23 cellular contexts compared by ENCODE assay signal in genomic region chr3:95401693-95402092, GRCh38.
"Had no signal": no experiment of that assay in that cellular context is flagged by ENCODE, and none has a peak within 500 bp of the region (broad histone marks: within the 10 kb centered on the region; RNA-seq: fewer than 3 reads in every experiment).

No MANE protein-coding gene starts in this region.

- H3K27ac ChIP-seq: SJSA1, SK-N-MC had no signal

- FAIRE-seq: RCC 7860 had no signal

- H3K36me3 ChIP-seq: SJSA1 had no signal

- H3K27me3 ChIP-seq: SJSA1 had no signal

- DNase-seq: KBM-7, MV-4-11, NCI-H1048, NCI-H1105, NCI-H1417, NCI-H1436 treated with DMSO at 0.1 percent for 48 hours, NCI-H1694, NCI-H187 treated with DMSO at 0.1 percent for 48 hours, NCI-H2029 treated with DMSO at 0.1 percent for 48 hours, NCI-H2171 treated with DMSO at 0.1 percent for 48 hours, NCI-H345, NCI-H446 treated with DMSO at 0.1 percent for 48 hours, NCI-H510A treated with DMSO at 0.1 percent for 48 hours, NCI-H526, NCI-H774, Right ventricle myocardium superior, RPMI8226, SIG-M5, SW 1271, T-cell had no signal

- H3K9me3 ChIP-seq: SJSA1 had no signal

- ATAC-seq: T-cell had no signal

- H3K4me1 ChIP-seq: SJSA1 had no signal

- H3K4me3 ChIP-seq: SJSA1, SK-N-MC had no signal
